In genomic region chr3:13359916-13360315, GRCh38 we compare ENCODE assay signal across 1 cellular context.
A peak's percentile ranks its signal among the peaks of the same experiment; 100 is the strongest.
TF ChIP-seq lines count a peak whose summit lies in the region.

No MANE protein-coding gene starts in this region.

TF ChIP-seq in K562, 482 proteins besides CTCF, POLR2A, EP300 and RAD21 (continued from another document and continues in another):
- TF ChIP-seq ZHX1 (conservative IDR thresholded peaks at IDR 0.05; ENCODE audit: low read length) (no peak), XRCC3 (IDR thresholded peaks at IDR 0.05) (no peak), ZNF444 (CRISPR knock-in tag; IDR thresholded peaks at IDR 0.05) (no peak), FOXA1 (IDR thresholded peaks at IDR 0.05; ENCODE audit: borderline replicate concordance) (no peak), ZNF41 (CRISPR knock-in tag; conservative IDR thresholded peaks at IDR 0.05) (no peak), NFXL1 (CRISPR knock-in tag; IDR thresholded peaks at IDR 0.05) (no peak), THRA (IDR thresholded peaks at IDR 0.05) (no peak), NFATC3 (IDR thresholded peaks at IDR 0.05) (no peak), ZC3H8 (IDR thresholded peaks at IDR 0.05) (no peak), CBFB (CRISPR knock-in tag; IDR thresholded peaks at IDR 0.05) (no peak), HSF4 (CRISPR knock-in tag; IDR thresholded peaks at IDR 0.05; ENCODE audit: borderline replicate concordance) (no peak), KHSRP (IDR thresholded peaks at IDR 0.05) (no peak), RFX7 (CRISPR knock-in tag; IDR thresholded peaks at IDR 0.05) (no peak), GATAD2A (IDR thresholded peaks at IDR 0.05) (no peak), ZNF23 (CRISPR knock-in tag; IDR thresholded peaks at IDR 0.05) (no peak), CBX1 (IDR thresholded peaks at IDR 0.05; ENCODE audit: low read depth) (peak; percentile 91; the same call in 1 of the 2 replicates), SP1 (CRISPR knock-in tag; IDR thresholded peaks at IDR 0.05) (peak; percentile 37; the same call in 1 of the 2 replicates), ZBED1 (IDR thresholded peaks at IDR 0.05) (no peak), ARNT (IDR thresholded peaks at IDR 0.05) (no peak), ZNF408 (CRISPR knock-in tag; IDR thresholded peaks at IDR 0.05; ENCODE audit: low read depth) (no peak), ESRRB (CRISPR knock-in tag; IDR thresholded peaks at IDR 0.05; ENCODE audit: borderline replicate concordance) (no peak), HDGF (IDR thresholded peaks at IDR 0.05) (no peak), PHF8 (IDR thresholded peaks at IDR 0.05; ENCODE audit: borderline replicate concordance, low read length) (no peak)
- TF ChIP-seq, protein P1, sequence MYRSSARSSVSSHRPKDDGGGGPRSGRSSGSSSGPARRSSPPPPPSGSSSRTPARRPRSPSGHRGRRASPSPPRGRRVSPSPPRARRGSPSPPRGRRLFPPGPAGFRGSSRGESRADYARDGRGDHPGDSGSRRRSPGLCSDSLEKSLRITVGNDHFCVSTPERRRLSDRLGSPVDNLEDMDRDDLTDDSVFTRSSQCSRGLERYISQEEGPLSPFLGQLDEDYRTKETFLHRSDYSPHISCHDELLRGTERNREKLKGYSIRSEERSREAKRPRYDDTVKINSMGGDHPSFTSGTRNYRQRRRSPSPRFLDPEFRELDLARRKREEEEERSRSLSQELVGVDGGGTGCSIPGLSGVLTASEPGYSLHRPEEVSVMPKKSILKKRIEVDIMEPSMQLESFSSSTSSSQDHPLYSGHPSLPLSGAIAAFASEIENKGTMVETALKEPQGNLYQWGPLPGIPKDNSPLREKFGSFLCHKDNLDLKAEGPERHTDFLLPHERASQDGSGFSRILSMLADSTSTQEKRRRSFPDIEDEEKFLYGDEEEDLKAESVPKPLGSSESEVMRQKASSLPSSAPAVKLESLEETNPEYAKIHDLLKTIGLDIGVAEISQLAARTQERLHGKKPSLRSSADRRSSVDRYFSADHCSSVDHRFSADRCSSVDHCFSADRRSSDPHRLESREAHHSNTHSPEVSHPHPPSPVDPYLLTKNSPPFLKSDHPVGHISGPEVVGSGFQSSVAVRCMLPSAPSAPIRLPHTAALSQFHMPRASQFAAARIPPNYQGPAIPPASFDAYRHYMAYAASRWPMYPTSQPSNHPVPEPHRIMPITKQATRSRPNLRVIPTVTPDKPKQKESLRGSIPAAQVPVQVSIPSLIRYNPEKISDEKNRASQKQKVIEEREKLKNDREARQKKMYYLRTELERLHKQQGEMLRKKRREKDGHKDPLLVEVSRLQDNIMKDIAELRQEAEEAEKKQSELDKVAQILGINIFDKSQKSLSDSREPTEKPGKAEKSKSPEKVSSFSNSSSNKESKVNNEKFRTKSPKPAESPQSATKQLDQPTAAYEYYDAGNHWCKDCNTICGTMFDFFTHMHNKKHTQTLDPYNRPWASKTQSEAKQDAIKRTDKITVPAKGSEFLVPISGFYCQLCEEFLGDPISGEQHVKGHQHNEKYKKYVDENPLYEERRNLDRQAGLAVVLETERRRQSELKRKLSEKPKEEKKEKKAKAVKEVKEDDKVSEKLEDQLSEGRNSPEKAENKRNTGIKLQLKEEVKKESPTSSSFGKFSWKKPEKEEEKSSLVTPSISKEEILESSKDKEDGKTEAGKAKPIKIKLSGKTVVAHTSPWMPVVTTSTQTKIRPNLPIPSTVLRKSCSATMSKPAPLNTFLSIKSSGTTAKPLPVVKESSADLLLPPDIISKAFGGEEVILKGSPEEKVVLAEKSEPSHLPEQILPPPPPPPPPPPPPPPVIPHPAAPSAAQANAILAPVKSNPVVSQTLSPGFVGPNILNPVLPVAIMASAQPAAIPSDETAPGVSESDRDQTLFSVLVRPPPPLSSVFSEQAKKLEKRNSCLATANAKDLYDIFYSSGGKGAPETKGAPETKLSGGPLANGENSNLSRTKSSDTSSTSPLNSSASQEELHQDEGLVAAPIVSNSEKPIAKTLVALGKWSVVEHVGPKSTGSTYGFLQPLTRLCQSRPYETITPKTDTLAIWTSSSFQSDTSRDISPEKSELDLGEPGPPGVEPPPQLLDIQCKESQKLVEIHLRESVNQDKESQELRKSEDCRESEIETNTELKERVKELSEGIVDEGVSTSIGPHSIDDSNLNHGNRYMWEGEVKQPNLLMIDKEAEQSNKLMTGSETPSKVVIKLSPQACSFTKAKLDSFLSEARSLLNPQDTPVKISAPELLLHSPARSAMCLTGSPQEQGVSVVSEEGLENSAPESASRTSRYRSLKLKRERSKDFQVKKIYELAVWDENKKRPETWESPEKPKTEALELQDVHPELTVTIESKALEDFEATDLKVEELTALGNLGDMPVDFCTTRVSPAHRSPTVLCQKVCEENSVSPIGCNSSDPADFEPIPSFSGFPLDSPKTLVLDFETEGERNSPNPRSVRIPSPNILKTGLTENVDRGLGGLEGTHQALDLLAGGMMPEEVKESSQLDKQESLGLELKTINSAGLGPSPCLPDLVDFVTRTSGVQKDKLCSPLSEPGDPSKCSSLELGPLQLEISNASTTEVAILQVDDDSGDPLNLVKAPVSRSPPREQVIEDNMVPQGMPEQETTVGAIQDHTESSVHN (IDR thresholded peaks at IDR 0.05; ENCODE audit: borderline replicate concordance in 1 of 2, low read depth in 1 of 2) = no peak
- TF ChIP-seq, protein P2, sequence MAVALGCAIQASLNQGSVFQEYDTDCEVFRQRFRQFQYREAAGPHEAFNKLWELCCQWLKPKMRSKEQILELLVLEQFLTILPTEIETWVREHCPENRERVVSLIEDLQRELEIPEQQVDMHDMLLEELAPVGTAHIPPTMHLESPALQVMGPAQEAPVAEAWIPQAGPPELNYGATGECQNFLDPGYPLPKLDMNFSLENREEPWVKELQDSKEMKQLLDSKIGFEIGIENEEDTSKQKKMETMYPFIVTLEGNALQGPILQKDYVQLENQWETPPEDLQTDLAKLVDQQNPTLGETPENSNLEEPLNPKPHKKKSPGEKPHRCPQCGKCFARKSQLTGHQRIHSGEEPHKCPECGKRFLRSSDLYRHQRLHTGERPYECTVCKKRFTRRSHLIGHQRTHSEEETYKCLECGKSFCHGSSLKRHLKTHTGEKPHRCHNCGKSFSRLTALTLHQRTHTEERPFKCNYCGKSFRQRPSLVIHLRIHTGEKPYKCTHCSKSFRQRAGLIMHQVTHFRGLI (CRISPR knock-in tag; IDR thresholded peaks at IDR 0.05) = no peak
- TF ChIP-seq, protein P3, sequence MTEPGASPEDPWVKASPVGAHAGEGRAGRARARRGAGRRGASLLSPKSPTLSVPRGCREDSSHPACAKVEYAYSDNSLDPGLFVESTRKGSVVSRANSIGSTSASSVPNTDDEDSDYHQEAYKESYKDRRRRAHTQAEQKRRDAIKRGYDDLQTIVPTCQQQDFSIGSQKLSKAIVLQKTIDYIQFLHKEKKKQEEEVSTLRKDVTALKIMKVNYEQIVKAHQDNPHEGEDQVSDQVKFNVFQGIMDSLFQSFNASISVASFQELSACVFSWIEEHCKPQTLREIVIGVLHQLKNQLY (CRISPR knock-in tag; conservative IDR thresholded peaks at IDR 0.05) = no peak
- TF ChIP-seq, protein P4, sequence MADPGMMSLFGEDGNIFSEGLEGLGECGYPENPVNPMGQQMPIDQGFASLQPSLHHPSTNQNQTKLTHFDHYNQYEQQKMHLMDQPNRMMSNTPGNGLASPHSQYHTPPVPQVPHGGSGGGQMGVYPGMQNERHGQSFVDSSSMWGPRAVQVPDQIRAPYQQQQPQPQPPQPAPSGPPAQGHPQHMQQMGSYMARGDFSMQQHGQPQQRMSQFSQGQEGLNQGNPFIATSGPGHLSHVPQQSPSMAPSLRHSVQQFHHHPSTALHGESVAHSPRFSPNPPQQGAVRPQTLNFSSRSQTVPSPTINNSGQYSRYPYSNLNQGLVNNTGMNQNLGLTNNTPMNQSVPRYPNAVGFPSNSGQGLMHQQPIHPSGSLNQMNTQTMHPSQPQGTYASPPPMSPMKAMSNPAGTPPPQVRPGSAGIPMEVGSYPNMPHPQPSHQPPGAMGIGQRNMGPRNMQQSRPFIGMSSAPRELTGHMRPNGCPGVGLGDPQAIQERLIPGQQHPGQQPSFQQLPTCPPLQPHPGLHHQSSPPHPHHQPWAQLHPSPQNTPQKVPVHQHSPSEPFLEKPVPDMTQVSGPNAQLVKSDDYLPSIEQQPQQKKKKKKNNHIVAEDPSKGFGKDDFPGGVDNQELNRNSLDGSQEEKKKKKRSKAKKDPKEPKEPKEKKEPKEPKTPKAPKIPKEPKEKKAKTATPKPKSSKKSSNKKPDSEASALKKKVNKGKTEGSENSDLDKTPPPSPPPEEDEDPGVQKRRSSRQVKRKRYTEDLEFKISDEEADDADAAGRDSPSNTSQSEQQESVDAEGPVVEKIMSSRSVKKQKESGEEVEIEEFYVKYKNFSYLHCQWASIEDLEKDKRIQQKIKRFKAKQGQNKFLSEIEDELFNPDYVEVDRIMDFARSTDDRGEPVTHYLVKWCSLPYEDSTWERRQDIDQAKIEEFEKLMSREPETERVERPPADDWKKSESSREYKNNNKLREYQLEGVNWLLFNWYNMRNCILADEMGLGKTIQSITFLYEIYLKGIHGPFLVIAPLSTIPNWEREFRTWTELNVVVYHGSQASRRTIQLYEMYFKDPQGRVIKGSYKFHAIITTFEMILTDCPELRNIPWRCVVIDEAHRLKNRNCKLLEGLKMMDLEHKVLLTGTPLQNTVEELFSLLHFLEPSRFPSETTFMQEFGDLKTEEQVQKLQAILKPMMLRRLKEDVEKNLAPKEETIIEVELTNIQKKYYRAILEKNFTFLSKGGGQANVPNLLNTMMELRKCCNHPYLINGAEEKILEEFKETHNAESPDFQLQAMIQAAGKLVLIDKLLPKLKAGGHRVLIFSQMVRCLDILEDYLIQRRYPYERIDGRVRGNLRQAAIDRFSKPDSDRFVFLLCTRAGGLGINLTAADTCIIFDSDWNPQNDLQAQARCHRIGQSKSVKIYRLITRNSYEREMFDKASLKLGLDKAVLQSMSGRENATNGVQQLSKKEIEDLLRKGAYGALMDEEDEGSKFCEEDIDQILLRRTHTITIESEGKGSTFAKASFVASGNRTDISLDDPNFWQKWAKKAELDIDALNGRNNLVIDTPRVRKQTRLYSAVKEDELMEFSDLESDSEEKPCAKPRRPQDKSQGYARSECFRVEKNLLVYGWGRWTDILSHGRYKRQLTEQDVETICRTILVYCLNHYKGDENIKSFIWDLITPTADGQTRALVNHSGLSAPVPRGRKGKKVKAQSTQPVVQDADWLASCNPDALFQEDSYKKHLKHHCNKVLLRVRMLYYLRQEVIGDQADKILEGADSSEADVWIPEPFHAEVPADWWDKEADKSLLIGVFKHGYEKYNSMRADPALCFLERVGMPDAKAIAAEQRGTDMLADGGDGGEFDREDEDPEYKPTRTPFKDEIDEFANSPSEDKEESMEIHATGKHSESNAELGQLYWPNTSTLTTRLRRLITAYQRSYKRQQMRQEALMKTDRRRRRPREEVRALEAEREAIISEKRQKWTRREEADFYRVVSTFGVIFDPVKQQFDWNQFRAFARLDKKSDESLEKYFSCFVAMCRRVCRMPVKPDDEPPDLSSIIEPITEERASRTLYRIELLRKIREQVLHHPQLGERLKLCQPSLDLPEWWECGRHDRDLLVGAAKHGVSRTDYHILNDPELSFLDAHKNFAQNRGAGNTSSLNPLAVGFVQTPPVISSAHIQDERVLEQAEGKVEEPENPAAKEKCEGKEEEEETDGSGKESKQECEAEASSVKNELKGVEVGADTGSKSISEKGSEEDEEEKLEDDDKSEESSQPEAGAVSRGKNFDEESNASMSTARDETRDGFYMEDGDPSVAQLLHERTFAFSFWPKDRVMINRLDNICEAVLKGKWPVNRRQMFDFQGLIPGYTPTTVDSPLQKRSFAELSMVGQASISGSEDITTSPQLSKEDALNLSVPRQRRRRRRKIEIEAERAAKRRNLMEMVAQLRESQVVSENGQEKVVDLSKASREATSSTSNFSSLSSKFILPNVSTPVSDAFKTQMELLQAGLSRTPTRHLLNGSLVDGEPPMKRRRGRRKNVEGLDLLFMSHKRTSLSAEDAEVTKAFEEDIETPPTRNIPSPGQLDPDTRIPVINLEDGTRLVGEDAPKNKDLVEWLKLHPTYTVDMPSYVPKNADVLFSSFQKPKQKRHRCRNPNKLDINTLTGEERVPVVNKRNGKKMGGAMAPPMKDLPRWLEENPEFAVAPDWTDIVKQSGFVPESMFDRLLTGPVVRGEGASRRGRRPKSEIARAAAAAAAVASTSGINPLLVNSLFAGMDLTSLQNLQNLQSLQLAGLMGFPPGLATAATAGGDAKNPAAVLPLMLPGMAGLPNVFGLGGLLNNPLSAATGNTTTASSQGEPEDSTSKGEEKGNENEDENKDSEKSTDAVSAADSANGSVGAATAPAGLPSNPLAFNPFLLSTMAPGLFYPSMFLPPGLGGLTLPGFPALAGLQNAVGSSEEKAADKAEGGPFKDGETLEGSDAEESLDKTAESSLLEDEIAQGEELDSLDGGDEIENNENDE (IDR thresholded peaks at IDR 0.05; ENCODE audit: low read depth, low read length) = no peak
